ENCODE assay signal across 7 cellular contexts in the genomic region with DNA sequence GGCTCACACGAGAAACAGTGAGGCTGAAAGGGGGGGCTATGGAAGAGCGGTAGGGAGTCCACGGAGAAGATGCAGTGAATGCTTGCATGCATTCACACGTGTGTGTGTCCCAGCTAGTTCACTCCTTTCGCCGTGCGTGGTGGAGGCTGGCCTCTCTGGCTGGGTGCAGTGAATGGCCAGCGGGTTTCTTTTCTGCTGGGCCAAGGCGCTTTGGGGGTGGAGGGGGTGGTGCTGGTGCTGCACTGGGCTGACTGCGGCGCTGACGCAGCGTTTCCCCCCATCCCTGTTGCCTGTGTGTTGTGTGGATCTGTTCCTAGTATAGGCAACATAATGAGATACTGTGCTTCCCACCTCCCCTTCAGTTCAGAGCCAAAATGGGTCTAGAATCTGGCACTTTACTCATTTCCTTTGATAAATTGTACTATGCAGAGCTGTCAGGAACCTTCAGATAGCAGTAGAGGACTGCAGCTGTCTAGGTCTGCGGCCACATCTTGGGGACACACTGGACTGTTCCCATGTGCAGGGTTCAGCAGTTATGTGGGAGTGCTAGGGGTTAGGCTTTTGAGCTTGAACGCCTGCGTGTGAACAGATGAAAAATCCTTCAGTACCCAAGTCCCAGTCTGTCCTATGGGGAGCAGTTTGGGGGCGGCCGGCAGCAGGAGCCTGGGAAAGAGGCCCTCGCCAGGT. TPM values are rescaled to one million over a fixed set of nuclear protein-coding genes. Genes with fewer than 3 reads are reported as not detected.
DNase-seq lines count a peak whose midpoint lies in the region; ATAC-seq, FAIRE-seq and TF ChIP-seq lines count a peak whose summit lies in the region.
"Not testable (repeated sequence)": the region's sequence is repeated elsewhere in the genome, so short reads cannot be mapped to it uniquely, and the experiment has no call there.

No MANE protein-coding gene starts in this region.

- CTCF ChIA-PET in Panc1 (lab: Charles Lee), result not testable (repeated sequence)
- CTCF ChIA-PET in GM12878 (lab: Yijun Ruan, JAX), result interaction anchor here (1.4 kb wide), 1 partner anchor 12 kb away, joined by 4 read pairs; no protein-coding TSS in a partner anchor

- H3K4me1 Mint-ChIP-seq in immature natural killer cell (peaks cover 39 to 57% of the 10 kb centered on the region in 2 donors), natural killer cell (peaks cover 30 to 31% of the 10 kb centered on the region in 2 donors)
- H3K4me1 Mint-ChIP-seq in stimulated activated naive CD8-positive, alpha-beta T cell treated with anti-CD3 and anti-CD28 coated beads, Interleukin-15, Interleukin-2, amounts not matched to agents 100 ng/mL and 50 ng/mL, for 24 hours (ENCODE audit: low read depth), result peaks cover 20% of the 10 kb centered on the region

- not testable (repeated sequence) for H4K20me1 ChIP-seq in GM12878 (ENCODE audit: control insufficient read depth, insufficient read depth)

- H3K27ac ChIP-seq in Panc1 (ENCODE audit: low read length); GM12878 (ENCODE audit: control insufficient read depth, insufficient read depth): not testable (repeated sequence)

- SMC1A ChIA-PET in GM12878 (lab: Charles Lee; ENCODE audit: uncharacterized antibody, unreplicated experiment), result not testable (repeated sequence)

- not testable (repeated sequence) for H3K27me3 ChIP-seq in Panc1 (ENCODE audit: control insufficient read depth, insufficient read depth, low read length); GM12878 (replicated peaks in 1 of 2; ENCODE audit: control insufficient read depth in 2 of 2, insufficient read depth in 2 of 2, low read length in 1 of 2)

- TF ChIP-seq RAD21 in GM12878 (IDR thresholded peaks at IDR 0.05; ENCODE audit: insufficient read depth, low read depth, low read length), result not testable (repeated sequence)

- not testable (repeated sequence) for TF ChIP-seq EP300 in GM12878 (IDR thresholded peaks at IDR 0.05; ENCODE audit: borderline replicate concordance in 1 of 2, control insufficient read depth in 1 of 2, low read depth in 2 of 2, low read length in 2 of 2)

- H3K4me1 ChIP-seq in Panc1 (ENCODE audit: control insufficient read depth, insufficient read depth, low read length); GM12878 (ENCODE audit: control insufficient read depth, insufficient read depth, low read length): not testable (repeated sequence)

- H3K27ac Mint-ChIP-seq in immature natural killer cell, result peak overlapping the region; percentile 88 to 94 (median 92)
- peak overlapping the region; percentile 88 to 91 for H3K27ac Mint-ChIP-seq in natural killer cell
- peak overlapping the region; percentile 58 for H3K27ac Mint-ChIP-seq in stimulated activated naive CD8-positive, alpha-beta T cell treated with anti-CD3 and anti-CD28 coated beads, Interleukin-15, Interleukin-2, amounts not matched to agents 100 ng/mL and 50 ng/mL, for 24 hours

- DNase-seq in Panc1 (ENCODE audit: low read depth, low spot score); GM12878 (ENCODE audit: low read depth, low spot score); immature natural killer cell; natural killer cell: not testable (repeated sequence)
- peak; percentile 58 for DNase-seq in activated effector memory CD4-positive, alpha-beta T cell treated with anti-CD3 and anti-CD28 coated beads, Interleukin-2, amount 50 U/mL, for 16 hours
- DNase-seq in globus pallidus (ENCODE audit: low spot score), result peak; percentile 43

- not testable (repeated sequence) for H3K9me3 ChIP-seq in Panc1 (ENCODE audit: control insufficient read depth, insufficient read depth, low read depth, low read length); GM12878 (replicated peaks; ENCODE audit: control insufficient read depth, insufficient read depth, low read length)

- H3K4me2 ChIP-seq in GM12878 (ENCODE audit: control insufficient read depth, insufficient read depth), result not testable (repeated sequence)

- BruUV-seq in Panc1 (replicated peaks; lab: Mats Ljungman, UMichigan) (TSS peak; percentile 79), GM12878 (replicated peaks; lab: Mats Ljungman, UMichigan) (TSS peak; percentile 63)

- RAD21 ChIA-PET in GM12878 (lab: Charles Lee; ENCODE audit: unreplicated experiment), result not testable (repeated sequence)

- POLR2A ChIA-PET in Panc1 (lab: Charles Lee); GM12878 (lab: Charles Lee): not testable (repeated sequence)

- not testable (repeated sequence) for ATAC-seq in Panc1, GM12878
- peak in 2 of 3 donors; percentile 11 to 15 for ATAC-seq in natural killer cell

- peaks cover 3 to 17% (median 13%) of the 10 kb centered on the region in 3 donors for H3K27me3 Mint-ChIP-seq in immature natural killer cell (ENCODE audit: low read depth in 3 of 3)
- H3K27me3 Mint-ChIP-seq in natural killer cell (ENCODE audit: low read depth in 2 of 2); stimulated activated naive CD8-positive, alpha-beta T cell treated with anti-CD3 and anti-CD28 coated beads, Interleukin-15, Interleukin-2, amounts not matched to agents 100 ng/mL and 50 ng/mL, for 24 hours: not testable (repeated sequence)

- not testable (repeated sequence) for H3K79me2 ChIP-seq in GM12878 (ENCODE audit: control insufficient read depth, insufficient read depth, low read length)

- FAIRE-seq in GM12878 (lab: Jason Lieb, UNC), result not testable (repeated sequence)

- not testable (repeated sequence) for TF ChIP-seq CTCF in Panc1 (IDR thresholded peaks at IDR 0.05); GM12878 (IDR thresholded peaks at IDR 0.05 in 2 of 3, conservative IDR thresholded peaks at IDR 0.05 in 1 of 3; ENCODE audit: control insufficient read depth in 2 of 3, extremely low read depth in 1 of 3, insufficient read depth in 1 of 3, low read depth in 3 of 3, low read length in 3 of 3); natural killer cell (IDR thresholded peaks at IDR 0.05)

- H3K9ac ChIP-seq in GM12878 (ENCODE audit: control insufficient read depth, insufficient read depth, low read length), result not testable (repeated sequence)

- intact Hi-C loops in Panc1 (cut with micrococcal nuclease; ENCODE audit: unreplicated experiment); GM12878 (cut with micrococcal nuclease; ENCODE audit: unreplicated experiment); natural killer cell (cut with micrococcal nuclease): not testable (repeated sequence)

- peak overlapping the region; percentile 49 to 85 (median 73) for H3K4me3 Mint-ChIP-seq in immature natural killer cell
- peak overlapping the region; percentile 86 for H3K4me3 Mint-ChIP-seq in natural killer cell
- not testable (repeated sequence) for H3K4me3 Mint-ChIP-seq in stimulated activated naive CD8-positive, alpha-beta T cell treated with anti-CD3 and anti-CD28 coated beads, Interleukin-15, Interleukin-2, amounts not matched to agents 100 ng/mL and 50 ng/mL, for 24 hours

- not testable (repeated sequence) for H3K9me3 Mint-ChIP-seq in immature natural killer cell; natural killer cell; stimulated activated naive CD8-positive, alpha-beta T cell treated with anti-CD3 and anti-CD28 coated beads, Interleukin-15, Interleukin-2, amounts not matched to agents 100 ng/mL and 50 ng/mL, for 24 hours

- H3K4me3 ChIP-seq in Panc1 (ENCODE audit: low read depth in 2 of 2, low read length in 2 of 2); GM12878: not testable (repeated sequence)

- in situ Hi-C loops in Panc1 (cut with HindIII; ENCODE audit: low pct_unique_long_range_greater_than_20kb, low sequenced_read_pairs); GM12878 (cut with MboI): not testable (repeated sequence)

- H3K36me3 ChIP-seq in Panc1 (ENCODE audit: control insufficient read depth, insufficient read depth, low read length) (peaks cover 22% of the 10 kb centered on the region), GM12878 (ENCODE audit: control insufficient read depth in 2 of 2, insufficient read depth in 2 of 2, low read length in 1 of 2) (peaks cover 27 to 30% of the 10 kb centered on the region in 2 experiments)

- peaks cover 6 to 22% (median 9%) of the 10 kb centered on the region in 3 donors for H3K36me3 Mint-ChIP-seq in immature natural killer cell
- not testable (repeated sequence) for H3K36me3 Mint-ChIP-seq in natural killer cell
- peaks cover 57% of the 10 kb centered on the region for H3K36me3 Mint-ChIP-seq in stimulated activated naive CD8-positive, alpha-beta T cell treated with anti-CD3 and anti-CD28 coated beads, Interleukin-15, Interleukin-2, amounts not matched to agents 100 ng/mL and 50 ng/mL, for 24 hours (ENCODE audit: low read depth)

- TF ChIP-seq POLR2A in GM12878 (IDR thresholded peaks at IDR 0.05; ENCODE audit: low read depth, low read length), result not testable (repeated sequence)

- not testable (repeated sequence) for H2AFZ ChIP-seq in GM12878 (ENCODE audit: control insufficient read depth, low read depth, low read length)

- WGBS in GM12878 (ENCODE audit: insufficient coverage, insufficient replicate concordance, low lambda C conversion rate, missing lambda C conversion rate), result 98% methylated on average over 15 of the region's 19 CpGs

RNA-seq across cellular contexts. Expression of a gene that starts 13.7 kb away (rescaled TPM):
- total RNA-seq in Panc1 (2021; ENCODE audit: unreplicated experiment) (2.7 TPM), GM12878 (2014; rRNA removed) (205 and 218 TPM in 2 replicates), GM12878 (2014; rRNA removed; fragmentation: Illumina TruSeq; extraction: Trizol) (162 and 166 TPM in 2 replicates), GM12878 (2021) (217 TPM in 2 replicates), natural killer cell (100 to 1,000 TPM; 124 to 163 (median 145) TPM)
- polyA plus RNA-seq in Panc1 (2012; ENCODE audit: insufficient read length), result 3.2 TPM
- total RNA-seq in GM12878 (2013; cell fraction: nucleolus; rRNA removed), result 220 and 226 TPM in 2 replicates
- 90.0 TPM for polyA plus RNA-seq in GM12878 (2011; ENCODE audit: low read depth)
- polyA plus RNA-seq in GM12878 (2011; rRNA removed) (124 and 153 TPM in 2 replicates), GM12878 (2014; fragmentation: Illumina TruSeq; extraction: Trizol) (104 and 177 TPM in 2 replicates), GM12878 (2014; fragmentation: Nextera tagmentation; extraction: Ambion mirVana) (10 to 100 TPM; 33.4 to 48.7 TPM), GM12878 (2014; rRNA removed) (242 and 276 TPM in 2 replicates), GM12878 (2016; fragmentation: Nextera tagmentation; extraction: Ambion mirVana) (100 to 1,000 TPM; 195 to 218 TPM), immature natural killer cell (100 to 1,000 TPM; 231 to 266 (median 256) TPM)
- polyA plus RNA-seq in GM12878 (2011; cell fraction: cytosol; rRNA removed), result 144 and 171 TPM in 2 replicates
- polyA plus RNA-seq in GM12878 (2011; cell fraction: nucleus; rRNA removed), result 154 and 158 TPM in 2 replicates
- 148 and 154 TPM in 2 replicates for polyA plus RNA-seq in GM12878 (2012)
- polyA minus RNA-seq in GM12878 (2011; rRNA and poly(A)+ RNA removed), result 76.4 and 144 TPM in 2 replicates
- polyA minus RNA-seq in GM12878 (2011; cell fraction: cytosol; rRNA and poly(A)+ RNA removed), result 40.3 and 41.0 TPM in 2 replicates
- polyA minus RNA-seq in GM12878 (2011; cell fraction: nucleus; rRNA and poly(A)+ RNA removed), result 59.7 and 105 TPM in 2 replicates

RNA-seq across cellular contexts. Expression of a gene that starts 22.0 kb away (rescaled TPM):
- total RNA-seq in Panc1 (2021; ENCODE audit: unreplicated experiment) (318 TPM), GM12878 (2014; rRNA removed) (255 and 283 TPM in 2 replicates), GM12878 (2014; rRNA removed; fragmentation: Illumina TruSeq; extraction: Trizol) (241 and 253 TPM in 2 replicates), GM12878 (2021) (320 and 334 TPM in 2 replicates), natural killer cell (100 to 1,000 TPM; 286 to 294 (median 294) TPM)
- 295 TPM for polyA plus RNA-seq in Panc1 (2012; ENCODE audit: insufficient read length)
- total RNA-seq in GM12878 (2013; cell fraction: nucleolus; rRNA removed), result 153 and 162 TPM in 2 replicates
- polyA plus RNA-seq in GM12878 (2011; ENCODE audit: low read depth), result 149 TPM
- polyA plus RNA-seq in GM12878 (2011; rRNA removed) (402 and 443 TPM in 2 replicates), GM12878 (2014; fragmentation: Illumina TruSeq; extraction: Trizol) (162 and 253 TPM in 2 replicates), GM12878 (2014; fragmentation: Nextera tagmentation; extraction: Ambion mirVana) (10 to 100 TPM in 1 of 2 experiments, 1 to 10 TPM in 1; 9.9 to 23.8 TPM), GM12878 (2014; rRNA removed) (330 and 336 TPM in 2 replicates), GM12878 (2016; fragmentation: Nextera tagmentation; extraction: Ambion mirVana) (100 to 1,000 TPM; 262 to 286 TPM), immature natural killer cell (100 to 1,000 TPM; 177 to 278 (median 246) TPM)
- 430 and 438 TPM in 2 replicates for polyA plus RNA-seq in GM12878 (2011; cell fraction: cytosol; rRNA removed)
- 255 and 292 TPM in 2 replicates for polyA plus RNA-seq in GM12878 (2011; cell fraction: nucleus; rRNA removed)
- polyA plus RNA-seq in GM12878 (2012), result 267 and 268 TPM in 2 replicates
- polyA minus RNA-seq in GM12878 (2011; rRNA and poly(A)+ RNA removed), result 256 and 304 TPM in 2 replicates
- polyA minus RNA-seq in GM12878 (2011; cell fraction: cytosol; rRNA and poly(A)+ RNA removed), result 121 and 139 TPM in 2 replicates
- polyA minus RNA-seq in GM12878 (2011; cell fraction: nucleus; rRNA and poly(A)+ RNA removed), result 67.6 and 79.7 TPM in 2 replicates

RNA-seq across cellular contexts. Expression of a gene that starts 58.1 kb away (rescaled TPM):
- total RNA-seq in Panc1 (2021; ENCODE audit: unreplicated experiment), result 56.2 TPM
- 42.8 TPM for polyA plus RNA-seq in Panc1 (2012; ENCODE audit: insufficient read length)
- 17.6 and 17.8 TPM in 2 replicates for total RNA-seq in GM12878 (2013; cell fraction: nucleolus; rRNA removed)
- total RNA-seq in GM12878 (2014; rRNA removed), result 95.3 and 95.8 TPM in 2 replicates
- total RNA-seq in GM12878 (2014; rRNA removed; fragmentation: Illumina TruSeq; extraction: Trizol), result 87.5 and 91.9 TPM in 2 replicates
- 73.3 and 73.5 TPM in 2 replicates for total RNA-seq in GM12878 (2021)
- polyA plus RNA-seq in GM12878 (2011; ENCODE audit: low read depth), result 29.8 TPM
- polyA plus RNA-seq in GM12878 (2011; rRNA removed), result 47.0 and 69.3 TPM in 2 replicates
- polyA plus RNA-seq in GM12878 (2011; cell fraction: cytosol; rRNA removed), result 67.8 and 85.5 TPM in 2 replicates
- polyA plus RNA-seq in GM12878 (2011; cell fraction: nucleus; rRNA removed), result 18.8 and 27.6 TPM in 2 replicates
- 37.5 and 41.6 TPM in 2 replicates for polyA plus RNA-seq in GM12878 (2012)
- polyA plus RNA-seq in GM12878 (2014; fragmentation: Illumina TruSeq; extraction: Trizol), result 108 and 121 TPM in 2 replicates
- polyA plus RNA-seq in GM12878 (2014; fragmentation: Nextera tagmentation; extraction: Ambion mirVana), result 10 to 100 TPM; 25.8 to 45.2 TPM
- 89.9 and 92.7 TPM in 2 replicates for polyA plus RNA-seq in GM12878 (2014; rRNA removed)
- polyA plus RNA-seq in GM12878 (2016; fragmentation: Nextera tagmentation; extraction: Ambion mirVana), result 100 to 1,000 TPM; 135 to 145 TPM
- 85.6 and 92.8 TPM in 2 replicates for polyA minus RNA-seq in GM12878 (2011; rRNA and poly(A)+ RNA removed)
- polyA minus RNA-seq in GM12878 (2011; cell fraction: cytosol; rRNA and poly(A)+ RNA removed), result 34.7 and 43.0 TPM in 2 replicates
- 12.7 and 23.5 TPM in 2 replicates for polyA minus RNA-seq in GM12878 (2011; cell fraction: nucleus; rRNA and poly(A)+ RNA removed)
- 10 to 100 TPM; 48.1 to 79.5 (median 63.0) TPM for polyA plus RNA-seq in immature natural killer cell
- 10 to 100 TPM; 16.9 to 26.5 (median 20.5) TPM for total RNA-seq in natural killer cell

Comparison
In these comparisons a context has a peak if more than half of its experiments do, and no peak if none do; other contexts are left out.
1. RNA of a gene that starts 13.7 kb away (total RNA-seq): 162 to 226 TPM in GM12878 and 124 to 163 TPM in natural killer cell; 2.7 TPM in Panc1 (single experiment); every median in the first group is over 10 times any median in the second.
2. Peak in every context shown above with its lines, with median percentiles within 50 percentile points of each other: H3K27ac Mint-ChIP-seq.